8 cellular contexts compared by ENCODE assay signal in genomic region chr3:123328851-123329635, GRCh38.
DNase-seq lines count a peak whose midpoint lies in the region; ATAC-seq and TF ChIP-seq lines count a peak whose summit lies in the region.

No MANE protein-coding gene starts in this region.

- peaks cover 2 to 7% of the 10 kb centered on the region in 2 donors for H3K4me1 ChIP-seq in lung (ENCODE audit: control insufficient read depth in 2 of 2, insufficient read depth in 2 of 2, low read length in 2 of 2)

- DNase-seq in Daoy (ENCODE audit: low read depth) (peak; percentile 72), NCI-H69 (lab: John Stamatoyannopoulos, UW) (peak; percentile 63), dermis microvascular lymphatic vessel endothelial cell (ENCODE audit: low read depth in 2 of 2) (peak; percentile 21 to 54), lung (ENCODE audit: low spot score) (peak; percentile 74), cortex of kidney (lab: John Stamatoyannopoulos, UW) (no peak)
- peak; percentile 80 to 82 for DNase-seq in activated CD4-positive, alpha-beta T cell treated with anti-CD3 and anti-CD28 coated beads, Interleukin-2, amount 50 U/mL, for 48 hours
- DNase-seq in stimulated activated CD8-positive, alpha-beta memory T cell treated with anti-CD3 and anti-CD28 coated beads, Interleukin-12 subunit alpha, Interleukin-12 subunit beta, amount 100 ng/mL, for 24 hours (ENCODE audit: extremely low read depth): peak; percentile 17

- H3K4me3 ChIP-seq in lung: no peak overlapping the region

- no peaks in the 10 kb centered on the region for H3K9me3 ChIP-seq in lung (ENCODE audit: control insufficient read depth in 2 of 2, insufficient read depth in 1 of 2, low read length in 1 of 2)

- no peaks in the 10 kb centered on the region for H3K36me3 ChIP-seq in lung (ENCODE audit: control insufficient read depth in 2 of 2, insufficient read depth in 2 of 2, low read length in 2 of 2)

- H3K27me3 ChIP-seq in lung (ENCODE audit: control insufficient read depth, insufficient read depth): no peaks in the 10 kb centered on the region

- H3K27ac ChIP-seq in lung (ENCODE audit: low read depth in 1 of 2, low read length in 1 of 2): peak overlapping the region in 1 of 2 donors; percentile 43

- peak; percentile 89 for TF ChIP-seq CTCF in lung (IDR thresholded peaks at IDR 0.05; ENCODE audit: control extremely low read depth, extremely low read depth)

- ATAC-seq in HG02870 (IDR thresholded peaks at IDR 0.05; ENCODE audit: unreplicated experiment) (peak; percentile 72), lung (ENCODE audit: insufficient read depth, low FRiP score) (peak; percentile 85)

- 17 to 20% methylated on average over 13 of the region's 13 CpGs for WGBS in lung, 2 donors
